In the genomic region with DNA sequence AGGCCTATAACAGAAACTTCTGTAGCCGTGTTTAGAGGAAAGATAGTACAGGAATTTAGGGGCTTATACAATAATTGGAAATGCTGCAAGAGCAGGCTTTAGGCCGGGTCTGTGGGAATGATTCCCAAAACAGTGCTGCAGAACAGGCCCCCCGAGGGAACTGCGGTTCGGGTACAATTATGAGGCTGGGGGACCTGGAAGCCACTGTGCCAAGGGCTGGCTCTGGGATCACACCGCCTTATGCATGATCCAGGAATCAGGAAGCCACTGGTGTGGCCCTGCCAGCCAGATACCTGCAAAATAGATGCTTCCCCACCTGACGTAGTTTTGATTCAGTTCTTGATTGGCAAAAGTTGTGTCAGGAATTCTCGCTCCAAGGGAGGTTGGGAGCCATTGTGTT, we compare ENCODE assay signal across 35 cellular contexts. TPM values are rescaled to one million over a fixed set of nuclear protein-coding genes. Genes with fewer than 3 reads are reported as not detected.
"Had no signal": no experiment of that assay in that cellular context is flagged by ENCODE, and none has a peak within 500 bp of the region (broad histone marks: within the 10 kb centered on the region; RNA-seq: fewer than 3 reads in every experiment).

No MANE protein-coding gene starts in this region.

- H3K27me3 Mint-ChIP-seq: activated CD4-positive, alpha-beta T cell treated with anti-CD3 and anti-CD28 coated beads, Interleukin-2, amount 10 ng/mL, durations not matched to agents 24 days and 14 days; activated CD8-positive, alpha-beta T cell treated with anti-CD3 and anti-CD28 coated beads for 36 hours; activated naive CD4-positive, alpha-beta T cell treated with anti-CD3 and anti-CD28 coated beads, Interleukin-2, amount 50 U/mL, for 24 hours; activated naive CD8-positive, alpha-beta T cell treated with anti-CD3 and anti-CD28 coated beads, Interleukin-2, amount 10 ng/mL, durations not matched to agents 7 days and 5 days had no signal

- DNase-seq: activated B cell treated with CpG ODN at 0.5 μM for 24 hours; activated CD4-positive, alpha-beta T cell treated with anti-CD3 and anti-CD28 coated beads, Interleukin-2, amount 10 ng/mL, durations not matched to agents 24 days and 14 days; activated CD4-positive, alpha-beta T cell treated with anti-CD3 and anti-CD28 coated beads, Interleukin-2, amount 50 U/mL, for 4 hours; activated CD4-positive, CD25-positive, alpha-beta regulatory T cell treated with anti-CD3 and anti-CD28 coated beads, Interleukin-2, amount 50 U/mL, for 72 hours; activated CD8-positive, alpha-beta T cell treated with anti-CD3 and anti-CD28 coated beads for 36 hours; activated gamma-delta T cell; activated naive CD4-positive, alpha-beta T cell treated with Interleukin-2 at 50 U/mL for 16 hours; activated naive CD8-positive, alpha-beta T cell treated with anti-CD3 and anti-CD28 coated beads, Interleukin-2, amount 10 ng/mL, durations not matched to agents 7 days and 5 days; activated T-cell treated with anti-CD3 and anti-CD28 coated beads, Interleukin-2, amount 50 U/mL, for 24 hours; amygdala; Kasumi-1; KG1; MG63; NCI-H1048; NCI-H1105 treated with DMSO at 0.1 percent for 48 hours; NCI-H1436; NCI-H187; NCI-H2029 treated with DMSO at 0.1 percent for 48 hours; NCI-H2107; NCI-H2171; NCI-H510A; NCI-H526; NCI-H748 treated with DMSO at 0.1 percent for 48 hours; NK-92 treated with Interleukin-12 subunit alpha and Interleukin-12 subunit beta, amount 100 ng/mL, for 24 hours; PC-3; Peyer's patch; RPMI8226; SW 1271; T-helper 1 cell; T-helper 2 cell; T-helper 9 cell had no signal

- H3K27ac ChIP-seq: Peyer's patch, VCaP had no signal

- H3K9me3 ChIP-seq: ascending aorta, MG63, Peyer's patch had no signal

- H3K4me3 Mint-ChIP-seq: activated B cell treated with CpG ODN at 0.5 μM for 24 hours; activated CD4-positive, alpha-beta T cell treated with anti-CD3 and anti-CD28 coated beads, Interleukin-2, amount 10 ng/mL, durations not matched to agents 24 days and 14 days; activated CD8-positive, alpha-beta T cell treated with anti-CD3 and anti-CD28 coated beads for 36 hours; activated naive CD4-positive, alpha-beta T cell treated with anti-CD3 and anti-CD28 coated beads, Interleukin-2, amount 50 U/mL, for 24 hours; activated naive CD8-positive, alpha-beta T cell treated with anti-CD3 and anti-CD28 coated beads, Interleukin-2, amount 10 ng/mL, durations not matched to agents 7 days and 5 days; activated T-cell treated with anti-CD3 and anti-CD28 coated beads, Interleukin-2, amount 50 U/mL, for 24 hours had no signal

- H3K4me1 Mint-ChIP-seq: activated B cell treated with CpG ODN at 0.5 μM for 24 hours; activated CD4-positive, alpha-beta T cell treated with anti-CD3 and anti-CD28 coated beads, Interleukin-2, amount 10 ng/mL, durations not matched to agents 24 days and 14 days; activated naive CD4-positive, alpha-beta T cell treated with anti-CD3 and anti-CD28 coated beads, Interleukin-2, amount 50 U/mL, for 24 hours; activated naive CD8-positive, alpha-beta T cell treated with anti-CD3 and anti-CD28 coated beads, Interleukin-2, amount 10 ng/mL, durations not matched to agents 7 days and 5 days had no signal

- ATAC-seq: activated CD8-positive, alpha-beta T cell treated with anti-CD3 and anti-CD28 coated beads for 36 hours; PC-3 had no signal

- H3K27me3 ChIP-seq: ascending aorta, MG63, Peyer's patch had no signal

- H3K27ac Mint-ChIP-seq: activated B cell treated with CpG ODN at 0.5 μM for 24 hours; activated CD4-positive, alpha-beta T cell treated with anti-CD3 and anti-CD28 coated beads, Interleukin-2, amount 10 ng/mL, durations not matched to agents 24 days and 14 days; activated CD8-positive, alpha-beta T cell treated with anti-CD3 and anti-CD28 coated beads for 36 hours; activated naive CD4-positive, alpha-beta T cell treated with anti-CD3 and anti-CD28 coated beads, Interleukin-2, amount 50 U/mL, for 24 hours; activated naive CD8-positive, alpha-beta T cell treated with anti-CD3 and anti-CD28 coated beads, Interleukin-2, amount 10 ng/mL, durations not matched to agents 7 days and 5 days; activated T-cell treated with anti-CD3 and anti-CD28 coated beads, Interleukin-2, amount 50 U/mL, for 24 hours; activated T-helper 2 cell treated with anti-CD3 and anti-CD28 coated beads, Interferon-gamma antibody, Interleukin-2, Interleukin-4, amounts not matched to agents 10 μg/mL and 5 μg/mL and 100 μg/mL, durations not matched to agents 14 hours and 24 hours and 36 hours had no signal

- H3K36me3 Mint-ChIP-seq: activated naive CD4-positive, alpha-beta T cell treated with anti-CD3 and anti-CD28 coated beads, Interleukin-2, amount 50 U/mL, for 24 hours; activated naive CD8-positive, alpha-beta T cell treated with anti-CD3 and anti-CD28 coated beads, Interleukin-2, amount 10 ng/mL, durations not matched to agents 7 days and 5 days had no signal

- H3K36me3 ChIP-seq: ascending aorta, MG63, Peyer's patch had no signal

- H3K9me3 Mint-ChIP-seq: activated B cell treated with CpG ODN at 0.5 μM for 24 hours; activated CD4-positive, alpha-beta T cell treated with anti-CD3 and anti-CD28 coated beads, Interleukin-2, amount 10 ng/mL, durations not matched to agents 24 days and 14 days; activated CD8-positive, alpha-beta T cell treated with anti-CD3 and anti-CD28 coated beads for 36 hours; activated naive CD4-positive, alpha-beta T cell treated with anti-CD3 and anti-CD28 coated beads, Interleukin-2, amount 50 U/mL, for 24 hours; activated naive CD8-positive, alpha-beta T cell treated with anti-CD3 and anti-CD28 coated beads, Interleukin-2, amount 10 ng/mL, durations not matched to agents 7 days and 5 days; activated T-cell treated with anti-CD3 and anti-CD28 coated beads, Interleukin-2, amount 50 U/mL, for 24 hours; activated T-helper 2 cell treated with anti-CD3 and anti-CD28 coated beads, Interferon-gamma antibody, Interleukin-2, Interleukin-4, amounts not matched to agents 10 μg/mL and 5 μg/mL and 100 μg/mL, durations not matched to agents 14 hours and 24 hours and 36 hours had no signal

- H3K4me3 ChIP-seq: ascending aorta, MG63, Peyer's patch had no signal

RNA-seq across cellular contexts. Expression of a gene that starts 55.4 kb away (rescaled TPM):
- total RNA-seq: PC-3 had no signal
